Comparison of ENCODE assay signal across 20 cellular contexts in the genomic region with DNA sequence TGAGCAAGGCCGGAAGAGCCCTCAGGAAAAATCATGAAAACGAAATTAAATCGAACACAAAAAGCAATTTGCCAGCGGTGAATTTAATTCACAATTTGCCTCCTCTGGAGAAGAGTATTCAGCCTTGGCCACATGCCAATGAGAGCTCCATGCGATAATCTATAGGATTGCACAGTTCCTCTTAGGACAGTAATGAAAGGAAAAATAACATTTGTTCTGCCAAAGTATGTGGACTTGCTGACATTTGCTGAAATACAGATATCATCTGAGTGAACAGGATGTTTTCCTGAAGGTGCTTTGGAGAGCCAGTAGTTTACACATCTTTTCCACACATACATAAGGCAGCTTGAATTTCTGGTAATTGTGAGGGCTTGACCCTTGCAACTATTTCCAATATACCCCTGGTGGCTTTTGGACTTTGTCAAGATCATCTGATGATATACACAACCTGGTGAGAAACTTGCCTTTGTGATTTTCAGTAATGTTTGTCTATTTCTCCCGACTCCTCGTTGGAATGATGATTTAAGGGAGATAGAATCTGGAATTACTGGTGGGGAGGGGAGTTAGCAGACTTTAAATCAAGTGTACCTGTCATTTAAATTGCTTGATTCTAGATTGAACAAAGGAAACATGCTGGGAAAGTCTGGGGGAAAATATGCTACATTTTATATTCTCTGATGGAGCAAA.
DNase-seq lines count a peak whose midpoint lies in the region; ATAC-seq and TF ChIP-seq lines count a peak whose summit lies in the region.
"Had no signal": no experiment of that assay in that cellular context is flagged by ENCODE, and none has a peak within 500 bp of the region (broad histone marks: within the 10 kb centered on the region; RNA-seq: fewer than 3 reads in every experiment).

No MANE protein-coding gene starts in this region.

- H2BK15ac ChIP-seq in mesenchymal stem cell (ENCODE audit: low read depth, poor library complexity, severe bottlenecking), result no peak overlapping the region

- H2BK12ac ChIP-seq in mesenchymal stem cell (ENCODE audit: low read length in 2 of 2), result no peak overlapping the region

- no peak overlapping the region for H4K91ac ChIP-seq in mesenchymal stem cell (ENCODE audit: low read length)

- H3K4me2 ChIP-seq in mammary epithelial cell (ENCODE audit: insufficient read depth, low read depth, low read length) (peak overlapping the region; percentile 55), mesenchymal stem cell (ENCODE audit: low read length, poor library complexity, severe bottlenecking) (no peak overlapping the region)

- in situ Hi-C loops in mammary epithelial cell (cut with MboI; ENCODE audit: low sequenced_read_pairs in 2 of 2), result no loop called here

- H2AK5ac ChIP-seq in mesenchymal stem cell (ENCODE audit: low read length, severe bottlenecking), result no peak overlapping the region

- H2AFZ ChIP-seq in mammary epithelial cell (ENCODE audit: low read depth, low read length) (peak overlapping the region; percentile 75), mesenchymal stem cell (ENCODE audit: low read depth, low read length) (no peak overlapping the region)

- no peak overlapping the region for H3K27ac ChIP-seq in mammary epithelial cell (ENCODE audit: insufficient read depth, low read depth, low read length)
- H3K27ac ChIP-seq in mesenchymal stem cell (ENCODE audit: low read length, poor library complexity, severe bottlenecking), result no peak overlapping the region
- H3K27ac ChIP-seq: gastroesophageal sphincter had no signal

- H3K36me3 ChIP-seq in mammary epithelial cell (ENCODE audit: insufficient read depth, low read length), result no peaks in the 10 kb centered on the region
- no peaks in the 10 kb centered on the region for H3K36me3 ChIP-seq in mesenchymal stem cell (ENCODE audit: control insufficient read depth in 1 of 2, insufficient read depth in 2 of 2, low read depth in 1 of 2, low read length in 2 of 2)
- H3K36me3 ChIP-seq: gastroesophageal sphincter had no signal

- H3K4me1 Mint-ChIP-seq in CD14-positive monocyte (peaks cover 4% of the 10 kb centered on the region), Calu3 (ENCODE audit: low read depth, unreplicated experiment) (no peaks in the 10 kb centered on the region)
- H3K4me1 Mint-ChIP-seq in activated CD4-positive, alpha-beta T cell treated with anti-CD3 and anti-CD28 coated beads for 36 hours, result no peaks in the 10 kb centered on the region
- H3K4me1 Mint-ChIP-seq: activated naive CD8-positive, alpha-beta T cell treated with anti-CD3 and anti-CD28 coated beads, Interleukin-2, amount 50 U/mL, for 24 hours; immature natural killer cell; stimulated activated effector memory CD8-positive, alpha-beta T cell treated with anti-CD3 and anti-CD28 coated beads, Interleukin-12 subunit alpha, Interleukin-12 subunit beta, amount 100 ng/mL, for 72 hours had no signal

- H3K14ac ChIP-seq in mesenchymal stem cell (ENCODE audit: low read length in 2 of 2), result no peak overlapping the region

- H4K20me1 ChIP-seq in mammary epithelial cell (ENCODE audit: insufficient read depth, low read length), result no peaks in the 10 kb centered on the region

- no peak for ATAC-seq in HG02884 (IDR thresholded peaks at IDR 0.05; ENCODE audit: unreplicated experiment)
- ATAC-seq in activated CD4-positive, alpha-beta T cell treated with anti-CD3 and anti-CD28 coated beads for 36 hours, result no peak
- ATAC-seq: activated naive CD8-positive, alpha-beta T cell treated with anti-CD3 and anti-CD28 coated beads, Interleukin-2, amount 50 U/mL, for 24 hours; gastroesophageal sphincter; Panc1; stimulated activated effector memory CD8-positive, alpha-beta T cell treated with anti-CD3 and anti-CD28 coated beads, Interleukin-12 subunit alpha, Interleukin-12 subunit beta, amount 100 ng/mL, for 72 hours had no signal

- peaks cover 0 to 1% (median 0%) of the 10 kb centered on the region in 3 donors for H3K27me3 Mint-ChIP-seq in CD14-positive monocyte (ENCODE audit: low read depth in 3 of 3)
- H3K27me3 Mint-ChIP-seq in activated CD4-positive, alpha-beta T cell treated with anti-CD3 and anti-CD28 coated beads for 36 hours, result no peaks in the 10 kb centered on the region
- no peaks in the 10 kb centered on the region for H3K27me3 Mint-ChIP-seq in Calu3 (ENCODE audit: unreplicated experiment)
- H3K27me3 Mint-ChIP-seq: activated naive CD8-positive, alpha-beta T cell treated with anti-CD3 and anti-CD28 coated beads, Interleukin-2, amount 50 U/mL, for 24 hours; activated T-cell treated with anti-CD3 and anti-CD28 coated beads, Interleukin-2, amount 50 U/mL, for 24 hours; dendritic cell treated with granulocyte-macrophage colony-stimulating factor and Interleukin-4, amounts not matched to agents 40 ng/mL and 50 ng/mL, for 4 days had no signal

- no peak for DNase-seq in CD14-positive monocyte (ENCODE audit: low spot score)
- DNase-seq in NCI-H146 (lab: John Stamatoyannopoulos, UW), result peak; percentile 72
- peak; percentile 9 for DNase-seq in mammary epithelial cell
- DNase-seq in mesenchymal stem cell, result peak; percentile 3
- no peak for DNase-seq in NCI-H128 (lab: John Stamatoyannopoulos, UW; ENCODE audit: unreplicated experiment)
- DNase-seq in activated CD4-positive, alpha-beta T cell treated with anti-CD3 and anti-CD28 coated beads for 36 hours, result no peak
- DNase-seq in Calu3, result no peak
- DNase-seq: activated CD4-positive, alpha-beta T cell treated with anti-CD3 and anti-CD28 coated beads for 48 hours; activated naive CD8-positive, alpha-beta T cell treated with anti-CD3 and anti-CD28 coated beads, Interleukin-2, amount 50 U/mL, for 24 hours; activated T-cell treated with anti-CD3 and anti-CD28 coated beads, Interleukin-2, amount 50 U/mL, for 24 hours; H7; immature natural killer cell; stimulated activated CD4-positive, alpha-beta T cell treated with anti-CD3 and anti-CD28 coated beads, Interleukin-4, amount 100 ng/mL, for 4 hours; trophoblast cell had no signal

- H3K4me3 Mint-ChIP-seq in CD14-positive monocyte (peak overlapping the region in 1 of 2 donors; percentile 80), Calu3 (ENCODE audit: low read depth, unreplicated experiment) (no peak overlapping the region)
- H3K4me3 Mint-ChIP-seq in activated CD4-positive, alpha-beta T cell treated with anti-CD3 and anti-CD28 coated beads for 36 hours, result no peak overlapping the region
- H3K4me3 Mint-ChIP-seq: activated naive CD8-positive, alpha-beta T cell treated with anti-CD3 and anti-CD28 coated beads, Interleukin-2, amount 50 U/mL, for 24 hours; activated T-cell treated with anti-CD3 and anti-CD28 coated beads, Interleukin-2, amount 50 U/mL, for 24 hours; dendritic cell treated with granulocyte-macrophage colony-stimulating factor and Interleukin-4, amounts not matched to agents 40 ng/mL and 50 ng/mL, for 4 days; immature natural killer cell; stimulated activated effector memory CD8-positive, alpha-beta T cell treated with anti-CD3 and anti-CD28 coated beads, Interleukin-12 subunit alpha, Interleukin-12 subunit beta, amount 100 ng/mL, for 72 hours; T-helper 1 cell treated with Interleukin-12 subunit alpha and Interleukin-12 subunit beta and Interleukin-4 antibody, amounts not matched to agents 30 μg/mL and 1 μg/mL, for 36 hours had no signal

- no peak overlapping the region for H4K8ac ChIP-seq in mesenchymal stem cell (ENCODE audit: low read length)

- no peak overlapping the region for H3K4me3 ChIP-seq in mammary epithelial cell (replicated peaks in 1 of 3; ENCODE audit: insufficient read depth in 1 of 3, low read depth in 2 of 3, low read length in 3 of 3)
- H3K4me3 ChIP-seq in mesenchymal stem cell (ENCODE audit: insufficient read depth in 1 of 2, low read depth in 1 of 2, low read length in 2 of 2), result no peak overlapping the region
- H3K4me3 ChIP-seq: gastroesophageal sphincter had no signal

- CTCF ChIA-PET in mammary epithelial cell (lab: Charles Lee; ENCODE audit: low non-redundant PET) (no interaction called here), Calu3 (lab: Charles Lee) (no interaction called here)
- CTCF ChIA-PET in activated CD4-positive, alpha-beta T cell treated with anti-CD3 and anti-CD28 coated beads for 36 hours (lab: Charles Lee), result no interaction called here

- no peak overlapping the region for H3K18ac ChIP-seq in mesenchymal stem cell (ENCODE audit: low read depth in 1 of 2, low read length in 2 of 2)

- H3K27ac Mint-ChIP-seq in CD14-positive monocyte, result peak overlapping the region in 6 of 7 donors; percentile 34 to 85 (median 76)
- H3K27ac Mint-ChIP-seq in activated CD4-positive, alpha-beta T cell treated with anti-CD3 and anti-CD28 coated beads for 36 hours, result no peak overlapping the region
- no peak overlapping the region for H3K27ac Mint-ChIP-seq in Calu3 (ENCODE audit: unreplicated experiment)
- H3K27ac Mint-ChIP-seq: activated naive CD8-positive, alpha-beta T cell treated with anti-CD3 and anti-CD28 coated beads, Interleukin-2, amount 50 U/mL, for 24 hours; activated T-cell treated with anti-CD3 and anti-CD28 coated beads, Interleukin-2, amount 50 U/mL, for 24 hours; dendritic cell treated with granulocyte-macrophage colony-stimulating factor and Interleukin-4, amounts not matched to agents 40 ng/mL and 50 ng/mL, for 4 days; immature natural killer cell; stimulated activated effector memory CD8-positive, alpha-beta T cell treated with anti-CD3 and anti-CD28 coated beads, Interleukin-12 subunit alpha, Interleukin-12 subunit beta, amount 100 ng/mL, for 72 hours; T-helper 1 cell treated with Interleukin-12 subunit alpha and Interleukin-12 subunit beta and Interleukin-4 antibody, amounts not matched to agents 30 μg/mL and 1 μg/mL, for 36 hours had no signal

- 29% methylated on average over 7 of the region's 7 CpGs for WGBS in mammary epithelial cell (ENCODE audit: low coverage, missing lambda C conversion rate)
- 84% methylated on average over 7 of the region's 7 CpGs for WGBS in mesenchymal stem cell

- no peak overlapping the region for H2BK5ac ChIP-seq in mesenchymal stem cell (ENCODE audit: low read depth, low read length, poor library complexity, severe bottlenecking)

- H3K4me1 ChIP-seq in mammary epithelial cell (ENCODE audit: insufficient read depth, low read length) (peaks cover 39% of the 10 kb centered on the region), mesenchymal stem cell (ENCODE audit: control insufficient read depth, insufficient read depth, low read depth, low read length) (no peaks in the 10 kb centered on the region)
- H3K4me1 ChIP-seq: gastroesophageal sphincter had no signal

- H3K27me3 ChIP-seq in mammary epithelial cell (ENCODE audit: insufficient read depth, low read length), result no peaks in the 10 kb centered on the region
- H3K27me3 ChIP-seq in mesenchymal stem cell (ENCODE audit: control insufficient read depth in 1 of 2, insufficient read depth in 1 of 2, low read length in 2 of 2), result no peaks in the 10 kb centered on the region
- H3K27me3 ChIP-seq: gastroesophageal sphincter had no signal

- H2BK120ac ChIP-seq in mesenchymal stem cell (ENCODE audit: low read depth, low read length), result no peak overlapping the region

- BruUV-seq in mammary epithelial cell (replicated peaks; lab: Mats Ljungman, UMichigan), result no TSS peak
- no TSS peak for BruUV-seq in Calu3 (replicated peaks; lab: Mats Ljungman, UMichigan)

- H3K23ac ChIP-seq in mesenchymal stem cell (ENCODE audit: low read length in 2 of 2), result no peak overlapping the region

- H3K79me1 ChIP-seq in mesenchymal stem cell (replicated peaks; ENCODE audit: low read length, poor library complexity, severe bottlenecking), result no peaks in the 10 kb centered on the region

- dilution Hi-C loops in mammary epithelial cell (cut with HindIII; ENCODE audit: low sequenced_read_pairs), result no loop called here

- H3K79me2 ChIP-seq in mammary epithelial cell (ENCODE audit: insufficient read depth, low read length), result no peaks in the 10 kb centered on the region

- H3K9me3 ChIP-seq in mammary epithelial cell (replicated peaks; ENCODE audit: insufficient read depth, low read length) (no peaks in the 10 kb centered on the region), mesenchymal stem cell (ENCODE audit: control insufficient read depth, low read length) (no peaks in the 10 kb centered on the region)
- H3K9me3 ChIP-seq: gastroesophageal sphincter had no signal

- H3K9me3 Mint-ChIP-seq in CD14-positive monocyte (peaks cover 8 to 19% (median 17%) of the 10 kb centered on the region in 7 donors), Calu3 (ENCODE audit: low read depth, unreplicated experiment) (peaks cover 20% of the 10 kb centered on the region)
- H3K9me3 Mint-ChIP-seq in activated CD4-positive, alpha-beta T cell treated with anti-CD3 and anti-CD28 coated beads for 36 hours (ENCODE audit: low read depth), result peaks cover 6% of the 10 kb centered on the region

- no peak overlapping the region for H3K9ac ChIP-seq in mammary epithelial cell (ENCODE audit: insufficient read depth, low read length)
- peak overlapping the region; percentile 72 for H3K9ac ChIP-seq in mesenchymal stem cell (ENCODE audit: low read length)

- POLR2A ChIA-PET in activated CD4-positive, alpha-beta T cell treated with anti-CD3 and anti-CD28 coated beads for 36 hours (lab: Charles Lee), result no interaction called here

- H3K4ac ChIP-seq in mesenchymal stem cell (ENCODE audit: low read depth in 1 of 2, low read length in 2 of 2), result no peak overlapping the region

- H3K36me3 Mint-ChIP-seq in CD14-positive monocyte (no peaks in the 10 kb centered on the region), Calu3 (ENCODE audit: insufficient read depth, unreplicated experiment) (no peaks in the 10 kb centered on the region)
- no peaks in the 10 kb centered on the region for H3K36me3 Mint-ChIP-seq in activated CD4-positive, alpha-beta T cell treated with anti-CD3 and anti-CD28 coated beads for 36 hours (ENCODE audit: low read depth)
- H3K36me3 Mint-ChIP-seq: immature natural killer cell; stimulated activated effector memory CD8-positive, alpha-beta T cell treated with anti-CD3 and anti-CD28 coated beads, Interleukin-12 subunit alpha, Interleukin-12 subunit beta, amount 100 ng/mL, for 72 hours had no signal

- TF ChIP-seq CTCF in CD14-positive monocyte (IDR thresholded peaks at IDR 0.05), result no peak
- no peak for TF ChIP-seq CTCF in mammary epithelial cell (conservative IDR thresholded peaks at IDR 0.05 in 1 of 2, IDR thresholded peaks at IDR 0.05 in 1 of 2; ENCODE audit: extremely low read depth in 1 of 2, insufficient read depth in 1 of 2, low read depth in 1 of 2, low read length in 2 of 2)
- no peak for TF ChIP-seq CTCF in Calu3 (IDR thresholded peaks at IDR 0.05; ENCODE audit: unreplicated experiment)

- intact Hi-C loops in CD14-positive monocyte (cut with micrococcal nuclease), result no loop called here
- intact Hi-C loops in mammary epithelial cell (cut with micrococcal nuclease), result no loop called here
- intact Hi-C loops in activated CD4-positive, alpha-beta T cell treated with anti-CD3 and anti-CD28 coated beads for 36 hours (cut with DNase I, micrococcal nuclease), result loop anchor here in 1 of 2 experiments (5.0 kb wide), 1 partner anchor 306 kb away; no protein-coding TSS in a partner anchor
- intact Hi-C loops in Calu3 (cut with micrococcal nuclease; ENCODE audit: unreplicated experiment), result no loop called here

Comparison
In these comparisons a context has a peak if more than half of its experiments do, and no peak if none do; other contexts are left out.
1. DNase-seq: peak in NCI-H146 (single experiment), mammary epithelial cell (single experiment) and mesenchymal stem cell (single experiment); none in CD14-positive monocyte (single experiment), NCI-H128 (single experiment), activated CD4-positive, alpha-beta T cell treated with anti-CD3 and anti-CD28 coated beads for 36 hours (single experiment) and Calu3 (single experiment).
2. H3K27ac Mint-ChIP-seq: peak in CD14-positive monocyte (6 of 7); none in activated CD4-positive, alpha-beta T cell treated with anti-CD3 and anti-CD28 coated beads for 36 hours (single experiment) and Calu3 (single experiment).